In genomic region chr7:92179393-92179924, GRCh38 we compare ENCODE assay signal across 8 cellular contexts. TPM values are rescaled to one million over a fixed set of nuclear protein-coding genes. Genes with fewer than 3 reads are reported as not detected.
A peak's percentile ranks its signal among the peaks of the same experiment; 100 is the strongest.
DNase-seq lines count a peak whose midpoint lies in the region; ATAC-seq lines count a peak whose summit lies in the region.

No MANE protein-coding gene starts in this region.

- H3K4me3 Mint-ChIP-seq in activated T-helper 1 cell treated with anti-CD3 and anti-CD28 coated beads, Interleukin-12 subunit alpha, Interleukin-12 subunit beta, Interleukin-2, Interleukin-4 antibody, amounts not matched to agents 30 ng/mL and 10 ng/mL and 1 ng/mL, durations not matched to agents 14 hours and 24 hours and 36 hours: peak overlapping the region; percentile 69

- ATAC-seq in GM21825 (IDR thresholded peaks at IDR 0.05; ENCODE audit: unreplicated experiment) (peak; percentile 12), left cardiac atrium (peak; percentile 62 to 69)

- H3K27ac Mint-ChIP-seq in activated T-helper 1 cell treated with anti-CD3 and anti-CD28 coated beads, Interleukin-12 subunit alpha, Interleukin-12 subunit beta, Interleukin-2, Interleukin-4 antibody, amounts not matched to agents 30 ng/mL and 10 ng/mL and 1 ng/mL, durations not matched to agents 14 hours and 24 hours and 36 hours: no peak overlapping the region

- peaks cover 5% of the 10 kb centered on the region for H3K9me3 Mint-ChIP-seq in activated T-helper 1 cell treated with anti-CD3 and anti-CD28 coated beads, Interleukin-12 subunit alpha, Interleukin-12 subunit beta, Interleukin-2, Interleukin-4 antibody, amounts not matched to agents 30 ng/mL and 10 ng/mL and 1 ng/mL, durations not matched to agents 14 hours and 24 hours and 36 hours

- H3K36me3 Mint-ChIP-seq in activated T-helper 1 cell treated with anti-CD3 and anti-CD28 coated beads, Interleukin-12 subunit alpha, Interleukin-12 subunit beta, Interleukin-2, Interleukin-4 antibody, amounts not matched to agents 30 ng/mL and 10 ng/mL and 1 ng/mL, durations not matched to agents 14 hours and 24 hours and 36 hours (ENCODE audit: low read depth): no peaks in the 10 kb centered on the region

- peak; percentile 28 for DNase-seq in AG08396 (ENCODE audit: low spot score)
- no peak for DNase-seq in activated T-helper 1 cell treated with anti-CD3 and anti-CD28 coated beads, Interleukin-12 subunit alpha, Interleukin-12 subunit beta, Interleukin-2, Interleukin-4 antibody, amounts not matched to agents 30 ng/mL and 10 ng/mL and 1 ng/mL, durations not matched to agents 14 hours and 24 hours and 36 hours (ENCODE audit: low spot score)
- peak; percentile 18 for DNase-seq in left cardiac atrium
- DNase-seq in pons (ENCODE audit: low spot score): peak; percentile 32
- DNase-seq in EL: no peak
- no peak for DNase-seq in SKM-1 (lab: John Stamatoyannopoulos, UW; ENCODE audit: unreplicated experiment)
- DNase-seq in activated CD8-positive, alpha-beta memory T cell treated with anti-CD3 and anti-CD28 coated beads, Interleukin-2, amount 50 U/mL, for 48 hours: no peak

- peaks cover 15% of the 10 kb centered on the region for H3K27me3 Mint-ChIP-seq in activated T-helper 1 cell treated with anti-CD3 and anti-CD28 coated beads, Interleukin-12 subunit alpha, Interleukin-12 subunit beta, Interleukin-2, Interleukin-4 antibody, amounts not matched to agents 30 ng/mL and 10 ng/mL and 1 ng/mL, durations not matched to agents 14 hours and 24 hours and 36 hours (ENCODE audit: insufficient read depth)

- intact Hi-C loops in activated T-helper 1 cell treated with anti-CD3 and anti-CD28 coated beads, Interleukin-12 subunit alpha, Interleukin-12 subunit beta, Interleukin-2, Interleukin-4 antibody, amounts not matched to agents 30 ng/mL and 10 ng/mL and 1 ng/mL, durations not matched to agents 14 hours and 24 hours and 36 hours (cut with micrococcal nuclease): loop anchor here (1.0 to 5.0 kb wide), 5 partner anchors 45 to 878 kb away; partner anchors contain the start of genes AKAP9 and CYP51A1
- intact Hi-C loops in left cardiac atrium (cut with DNase I): loop anchor here in 1 of 2 donors (2.0 kb wide), 1 partner anchor 267 kb away; the partner anchor contains the start of gene GATAD1

- no peaks in the 10 kb centered on the region for H3K4me1 Mint-ChIP-seq in activated T-helper 1 cell treated with anti-CD3 and anti-CD28 coated beads, Interleukin-12 subunit alpha, Interleukin-12 subunit beta, Interleukin-2, Interleukin-4 antibody, amounts not matched to agents 30 ng/mL and 10 ng/mL and 1 ng/mL, durations not matched to agents 14 hours and 24 hours and 36 hours (ENCODE audit: low read depth)

RNA-seq across cellular contexts. Expression of gene LRRD1, which starts 0.5 kb away (rescaled TPM):
- not detected in 2 replicates for total RNA-seq in activated T-helper 1 cell treated with anti-CD3 and anti-CD28 coated beads, Interleukin-12 subunit alpha, Interleukin-12 subunit beta, Interleukin-2, Interleukin-4 antibody, amounts not matched to agents 30 ng/mL and 10 ng/mL and 1 ng/mL, durations not matched to agents 14 hours and 24 hours and 36 hours
- under 1 TPM in 1 of 2 donors, not detected in 1; 0.10 TPM for total RNA-seq in left cardiac atrium

RNA-seq across cellular contexts. Expression of gene CYP51A1, which starts 45.2 kb away (rescaled TPM):
- 96.9 and 102 TPM in 2 replicates for total RNA-seq in activated T-helper 1 cell treated with anti-CD3 and anti-CD28 coated beads, Interleukin-12 subunit alpha, Interleukin-12 subunit beta, Interleukin-2, Interleukin-4 antibody, amounts not matched to agents 30 ng/mL and 10 ng/mL and 1 ng/mL, durations not matched to agents 14 hours and 24 hours and 36 hours
- 10 to 100 TPM; 28.3 to 61.1 TPM for total RNA-seq in left cardiac atrium

Comparison
In these comparisons a context has a peak if more than half of its experiments do, and no peak if none do; other contexts are left out.
1. DNase-seq: peak in AG08396 (single experiment), left cardiac atrium (single experiment) and pons (single experiment); none in activated T-helper 1 cell treated with anti-CD3 and anti-CD28 coated beads, Interleukin-12 subunit alpha, Interleukin-12 subunit beta, Interleukin-2, Interleukin-4 antibody, amounts not matched to agents 30 ng/mL and 10 ng/mL and 1 ng/mL, durations not matched to agents 14 hours and 24 hours and 36 hours (single experiment), EL (single experiment), SKM-1 (single experiment) and activated CD8-positive, alpha-beta memory T cell treated with anti-CD3 and anti-CD28 coated beads, Interleukin-2, amount 50 U/mL, for 48 hours (single experiment).